Comparison of ENCODE assay signal across 14 cellular contexts in genomic region chr1:243294723-243295121, GRCh38. TPM values are rescaled to one million over a fixed set of nuclear protein-coding genes. Genes with fewer than 3 reads are reported as not detected.
A peak's percentile ranks its signal among the peaks of the same experiment; 100 is the strongest.
DNase-seq lines count a peak whose midpoint lies in the region; ATAC-seq and TF ChIP-seq lines count a peak whose summit lies in the region.
"Had no signal": no experiment of that assay in that cellular context is flagged by ENCODE, and none has a peak within 500 bp of the region (broad histone marks: within the 10 kb centered on the region; RNA-seq: fewer than 3 reads in every experiment).

No MANE protein-coding gene starts in this region.

- BruUV-seq in Calu3 (replicated peaks; lab: Mats Ljungman, UMichigan): no TSS peak

- peak overlapping the region; percentile 91 for H3K27ac Mint-ChIP-seq in Calu3 (ENCODE audit: unreplicated experiment)
- peak overlapping the region; percentile 12 for H3K27ac Mint-ChIP-seq in chondrocyte (ENCODE audit: unreplicated experiment)
- H3K27ac Mint-ChIP-seq: natural killer cell treated with Interleukin-12 subunit alpha and Interleukin-12 subunit beta and Interleukin-15 and Interleukin-18, amount 100 ng/mL, for 72 hours had no signal

- no peak for TF ChIP-seq CTCF in Calu3 (IDR thresholded peaks at IDR 0.05; ENCODE audit: unreplicated experiment)
- TF ChIP-seq CTCF in chondrocyte (IDR thresholded peaks at IDR 0.05): no peak

- H3K36me3 Mint-ChIP-seq in Calu3 (ENCODE audit: insufficient read depth, unreplicated experiment) (peaks cover 19% of the 10 kb centered on the region), chondrocyte (ENCODE audit: low read depth) (peaks cover 25% of the 10 kb centered on the region)

- CTCF ChIA-PET in Calu3 (lab: Charles Lee): interaction anchor here (0.8 kb wide), 1 partner anchor 40 kb away, joined by 3 read pairs; the partner anchor contains the start of gene CEP170

- DNase-seq in Calu3: no peak
- DNase-seq in LHCN-M2 (ENCODE audit: low read depth): peak; percentile 52
- DNase-seq in chondrocyte (ENCODE audit: low spot score): no peak
- peak; percentile 69 for DNase-seq in kidney tubule cell (ENCODE audit: low spot score)
- no peak for DNase-seq in activated gamma-delta T cell (lab: John Stamatoyannopoulos, UW)
- no peak for DNase-seq in medulla oblongata (ENCODE audit: extremely low spot score)
- DNase-seq: heart left ventricle; MG63; stimulated activated CD4-positive, alpha-beta T cell treated with anti-CD3 and anti-CD28 coated beads, Interleukin-4, amount 100 ng/mL, for 4 hours; stimulated activated naive CD4-positive, alpha-beta T cell had no signal

- H3K27me3 Mint-ChIP-seq in Calu3 (ENCODE audit: unreplicated experiment): no peaks in the 10 kb centered on the region
- H3K27me3 Mint-ChIP-seq in chondrocyte (ENCODE audit: low read depth): no peaks in the 10 kb centered on the region
- H3K27me3 Mint-ChIP-seq: natural killer cell treated with Interleukin-12 subunit alpha and Interleukin-12 subunit beta and Interleukin-15 and Interleukin-18, amount 100 ng/mL, for 72 hours had no signal

- H3K9me3 Mint-ChIP-seq in Calu3 (ENCODE audit: low read depth, unreplicated experiment): no peaks in the 10 kb centered on the region
- peaks cover 13% of the 10 kb centered on the region for H3K9me3 Mint-ChIP-seq in chondrocyte (ENCODE audit: low read depth)

- H3K4me3 Mint-ChIP-seq in Calu3 (ENCODE audit: low read depth, unreplicated experiment): peak overlapping the region; percentile 47
- H3K4me3 Mint-ChIP-seq in chondrocyte (ENCODE audit: unreplicated experiment): no peak overlapping the region
- H3K4me3 Mint-ChIP-seq: natural killer cell treated with Interleukin-12 subunit alpha and Interleukin-12 subunit beta and Interleukin-15 and Interleukin-18, amount 100 ng/mL, for 72 hours had no signal

- H3K4me1 Mint-ChIP-seq in Calu3 (ENCODE audit: low read depth, unreplicated experiment) (peaks cover 42% of the 10 kb centered on the region), chondrocyte (ENCODE audit: low read depth) (peaks cover 31% of the 10 kb centered on the region)

- intact Hi-C loops in Calu3 (cut with micrococcal nuclease; ENCODE audit: unreplicated experiment): loop anchor here (5.0 kb wide), 1 partner anchor 42 kb away; no protein-coding TSS in a partner anchor

- ATAC-seq in GM19397 (IDR thresholded peaks at IDR 0.05; ENCODE audit: unreplicated experiment): no peak
- no peak for ATAC-seq in GM18519 (IDR thresholded peaks at IDR 0.05; ENCODE audit: low FRiP score, unreplicated experiment)
- ATAC-seq: heart left ventricle; left lobe of liver; natural killer cell treated with Interleukin-12 subunit alpha and Interleukin-12 subunit beta and Interleukin-15 and Interleukin-18, amount 100 ng/mL, for 72 hours had no signal

RNA-seq across cellular contexts. Expression of gene SDCCAG8, which starts 38.9 kb away (rescaled TPM):
- 52.0 and 67.3 TPM in 2 replicates for total RNA-seq in Calu3 (2022)
- 27.3 and 29.6 TPM in 2 replicates for total RNA-seq in LHCN-M2 (2014; rRNA removed)
- polyA plus RNA-seq in LHCN-M2 (2012): 10.4 TPM
- 19.8 to 26.5 TPM (median 24.9 TPM) in 3 replicates for total RNA-seq in chondrocyte

RNA-seq across cellular contexts. Expression of gene CEP170, which starts 39.6 kb away (rescaled TPM):
- 86.7 and 133 TPM in 2 replicates for total RNA-seq in Calu3 (2022)
- 91.8 and 105 TPM in 2 replicates for total RNA-seq in LHCN-M2 (2014; rRNA removed)
- polyA plus RNA-seq in LHCN-M2 (2012): 19.8 TPM
- 101 to 109 TPM (median 108 TPM) in 3 replicates for total RNA-seq in chondrocyte

Comparison
In these comparisons a context has a peak if more than half of its experiments do, and no peak if none do; other contexts are left out.
1. DNase-seq: peak in LHCN-M2 (single experiment) and kidney tubule cell (single experiment); none in Calu3 (single experiment), chondrocyte (single experiment), activated gamma-delta T cell (single experiment) and medulla oblongata (single experiment).